In genomic region chr3:194573680-194574437, GRCh38 we compare ENCODE assay signal across 8 cellular contexts. TPM values are rescaled to one million over a fixed set of nuclear protein-coding genes. Genes with fewer than 3 reads are reported as not detected.
DNase-seq lines count a peak whose midpoint lies in the region; ATAC-seq and TF ChIP-seq lines count a peak whose summit lies in the region.

No MANE protein-coding gene starts in this region.

- no peaks in the 10 kb centered on the region for H3K36me3 Mint-ChIP-seq in T-cell
- no peaks in the 10 kb centered on the region for H3K36me3 Mint-ChIP-seq in central memory CD8-positive, alpha-beta T cell (ENCODE audit: insufficient read depth)

- TF ChIP-seq CTCF in right lobe of liver (IDR thresholded peaks at IDR 0.05) (peak; percentile 66 to 69 (median 67)), transverse colon (IDR thresholded peaks at IDR 0.05) (peak; percentile 36 to 67 (median 47))

- CTCF ChIA-PET in T-cell (lab: Charles Lee) = interaction anchor here (0.6 to 2.5 kb wide), 5 partner anchors 43 to 107 kb away, joined by 3 to 18 read pairs (median 3); no protein-coding TSS in a partner anchor

- no peaks in the 10 kb centered on the region for H3K9me3 Mint-ChIP-seq in T-cell
- no peaks in the 10 kb centered on the region for H3K9me3 Mint-ChIP-seq in central memory CD8-positive, alpha-beta T cell

- H3K4me3 ChIP-seq in right lobe of liver (no peak overlapping the region), transverse colon (no peak overlapping the region)

- in situ Hi-C loops in KBM-7 (cut with MboI; ENCODE audit: low pct_unique_long_range_greater_than_20kb, low sequenced_read_pairs) = no loop called here
- in situ Hi-C loops in transverse colon (cut with MboI; ENCODE audit: low pct_ligation_motif_present in 1 of 4, low pct_unique_long_range_greater_than_20kb in 1 of 4, low sequenced_read_pairs in 3 of 4) = loop anchor here in 2 of 4 donors (5.0 to 10.0 kb wide), 2 partner anchors 92 to 99 kb away; no protein-coding TSS in a partner anchor

- TF ChIP-seq POLR2A in right lobe of liver (IDR thresholded peaks at IDR 0.05) (no peak), transverse colon (IDR thresholded peaks at IDR 0.05) (no peak)

- no peaks in the 10 kb centered on the region for H3K27me3 ChIP-seq in right lobe of liver
- H3K27me3 ChIP-seq in transverse colon = no peaks in the 10 kb centered on the region

- intact Hi-C loops in right lobe of liver (cut with DNase I) (loop anchor here in 1 of 2 donors (10.0 kb wide), 1 partner anchor 99 kb away; no protein-coding TSS in a partner anchor), transverse colon (cut with DNase I; ENCODE audit: low total_unique reads) (no loop called here)

- H3K4me1 ChIP-seq in right lobe of liver (peaks cover 0 to 14% (median 6%) of the 10 kb centered on the region in 4 donors), transverse colon (no peaks in the 10 kb centered on the region)

- ATAC-seq in GM21390 (IDR thresholded peaks at IDR 0.05; ENCODE audit: unreplicated experiment) (peak; percentile 84), T-cell (replicated peaks in 1 of 4) (peak; percentile 76 to 92 (median 84)), right lobe of liver (peak; percentile 81 to 88 (median 85)), GM18870 (IDR thresholded peaks at IDR 0.05; ENCODE audit: unreplicated experiment) (no peak)
- peak; percentile 68 for ATAC-seq in central memory CD8-positive, alpha-beta T cell (replicated peaks; ENCODE audit: extremely low read depth, poor library complexity, severe bottlenecking)

- H3K36me3 ChIP-seq in right lobe of liver (no peaks in the 10 kb centered on the region), transverse colon (no peaks in the 10 kb centered on the region)

- WGBS in right lobe of liver (ENCODE audit: insufficient coverage, low coverage, low lambda C conversion rate, missing lambda C conversion rate) = 46% methylated on average over 8 of the region's 10 CpGs
- WGBS in transverse colon (ENCODE audit: low coverage in 1 of 2), 2 donors = 55 to 75% methylated on average over 6 to 10 of the region's 10 CpGs

- no peak overlapping the region for H3K4me3 Mint-ChIP-seq in T-cell
- no peak overlapping the region for H3K4me3 Mint-ChIP-seq in central memory CD8-positive, alpha-beta T cell

- H3K4me1 Mint-ChIP-seq in T-cell = no peaks in the 10 kb centered on the region
- H3K4me1 Mint-ChIP-seq in central memory CD8-positive, alpha-beta T cell = peaks cover 5% of the 10 kb centered on the region

- peak; percentile 71 for DNase-seq in EH (ENCODE audit: low read depth)
- DNase-seq in KBM-7 = peak; percentile 53
- DNase-seq in T-cell = peak in 19 of 34 experiments; percentile 6 to 31 (median 16)
- no peak for DNase-seq in central memory CD8-positive, alpha-beta T cell (ENCODE audit: low spot score in 2 of 2)
- peak in 2 of 3 donors; percentile 55 to 62 for DNase-seq in right lobe of liver
- DNase-seq in transverse colon = peak; percentile 43

- H3K27me3 Mint-ChIP-seq in T-cell = peaks cover 21 to 28% of the 10 kb centered on the region in 2 donors
- peaks cover 27% of the 10 kb centered on the region for H3K27me3 Mint-ChIP-seq in central memory CD8-positive, alpha-beta T cell

- TF ChIP-seq EP300 in transverse colon (IDR thresholded peaks at IDR 0.05; ENCODE audit: low read depth) = no peak

- H3K27ac ChIP-seq in right lobe of liver (no peak overlapping the region), transverse colon (no peak overlapping the region)

- POLR2A ChIA-PET in T-cell (lab: Charles Lee) = interaction anchor here in 1 of 2 donors (0.6 kb wide), 1 partner anchor 107 kb away, joined by 3 read pairs; no protein-coding TSS in a partner anchor

- H3K9me3 ChIP-seq in right lobe of liver (no peaks in the 10 kb centered on the region), transverse colon (no peaks in the 10 kb centered on the region)

- H3K27ac Mint-ChIP-seq in T-cell = no peak overlapping the region
- no peak overlapping the region for H3K27ac Mint-ChIP-seq in central memory CD8-positive, alpha-beta T cell (ENCODE audit: low read depth)

RNA-seq across cellular contexts. Expression of gene TMEM44, which starts 59.4 kb away (rescaled TPM):
- total RNA-seq in T-cell (1 to 10 TPM; 1.6 to 3.3 (median 2.3) TPM), right lobe of liver (1 to 10 TPM; 2.2 to 6.8 (median 4.2) TPM), transverse colon (100 to 1,000 TPM in 1 of 4 donors, 10 to 100 TPM in 3; 52.0 to 101 (median 58.8) TPM)

Comparison
In these comparisons a context has a peak if more than half of its experiments do, and no peak if none do; other contexts are left out.
1. DNase-seq: peak in EH (single experiment), KBM-7 (single experiment), T-cell (19 of 34), right lobe of liver (2 of 3) and transverse colon (single experiment); none in central memory CD8-positive, alpha-beta T cell (0 of 2).
2. RNA of gene TMEM44, which starts 59.4 kb away (total RNA-seq): 52.0 to 101 TPM in transverse colon; 2.2 to 6.8 TPM in right lobe of liver and 1.6 to 3.3 TPM in T-cell; every median in the first group is over 4 times any median in the second.